10 cellular contexts compared by ENCODE assay signal in genomic region chr7:43669286-43670081, GRCh38. TPM values are rescaled to one million over a fixed set of nuclear protein-coding genes. Genes with fewer than 3 reads are reported as not detected.
DNase-seq lines count a peak whose midpoint lies in the region; ATAC-seq and TF ChIP-seq lines count a peak whose summit lies in the region.
"Had no signal": no experiment of that assay in that cellular context is flagged by ENCODE, and none has a peak within 500 bp of the region (broad histone marks: within the 10 kb centered on the region; RNA-seq: fewer than 3 reads in every experiment).

No MANE protein-coding gene starts in this region.

- H3K14ac ChIP-seq in trophoblast cell (ENCODE audit: low read length), result no peak overlapping the region

- H2AFZ ChIP-seq in trophoblast cell (ENCODE audit: insufficient read depth, low read length, poor library complexity), result no peak overlapping the region

- H3K9me3 Mint-ChIP-seq in Calu3 (ENCODE audit: low read depth, unreplicated experiment), result peaks cover 14% of the 10 kb centered on the region
- peaks cover 45% of the 10 kb centered on the region for H3K9me3 Mint-ChIP-seq in T-helper 1 cell treated with Interleukin-12 subunit alpha and Interleukin-12 subunit beta and Interleukin-4 antibody, amounts not matched to agents 30 μg/mL and 1 μg/mL, for 36 hours

- H3K9ac ChIP-seq in trophoblast cell (ENCODE audit: low read length), result no peak overlapping the region

- no peak overlapping the region for H3K18ac ChIP-seq in trophoblast cell (ENCODE audit: low read length)

- H3K4me3 ChIP-seq in trophoblast cell (ENCODE audit: low read depth, low read length), result no peak overlapping the region
- H3K4me3 ChIP-seq: tibial artery had no signal

- no peaks in the 10 kb centered on the region for H3K79me1 ChIP-seq in trophoblast cell (ENCODE audit: low read length)

- no peak overlapping the region for H2BK120ac ChIP-seq in trophoblast cell (ENCODE audit: insufficient read depth, low read length, poor library complexity)

- H3K36me3 Mint-ChIP-seq in Calu3 (ENCODE audit: insufficient read depth, unreplicated experiment), result peaks cover 28% of the 10 kb centered on the region
- H3K36me3 Mint-ChIP-seq in T-helper 1 cell treated with Interleukin-12 subunit alpha and Interleukin-12 subunit beta and Interleukin-4 antibody, amounts not matched to agents 30 μg/mL and 1 μg/mL, for 36 hours (ENCODE audit: low read depth), result peaks cover 55% of the 10 kb centered on the region

- DNase-seq in Calu3, result peak; percentile 24
- DNase-seq in activated naive CD4-positive, alpha-beta T cell treated with anti-CD3 and anti-CD28 coated beads, Interleukin-2, amount 50 U/mL, for 16 hours, result peak; percentile 69
- DNase-seq in trophoblast cell, result no peak
- DNase-seq in RPMI8226, result no peak
- no peak for DNase-seq in HuH-7 (ENCODE audit: low spot score)
- DNase-seq: midbrain, tibial artery had no signal

- no TSS peak for BruUV-seq in Calu3 (replicated peaks; lab: Mats Ljungman, UMichigan)

- no peak for TF ChIP-seq CTCF in Calu3 (IDR thresholded peaks at IDR 0.05; ENCODE audit: unreplicated experiment)

- H3K4ac ChIP-seq in trophoblast cell (ENCODE audit: low read depth, low read length), result peak overlapping the region; percentile 69

- H3K4me1 Mint-ChIP-seq in Calu3 (ENCODE audit: low read depth, unreplicated experiment), result peaks cover 68% of the 10 kb centered on the region
- peaks cover 48% of the 10 kb centered on the region for H3K4me1 Mint-ChIP-seq in T-helper 1 cell treated with Interleukin-12 subunit alpha and Interleukin-12 subunit beta and Interleukin-4 antibody, amounts not matched to agents 30 μg/mL and 1 μg/mL, for 36 hours (ENCODE audit: low read depth)

- no peaks in the 10 kb centered on the region for H3K27me3 Mint-ChIP-seq in Calu3 (ENCODE audit: unreplicated experiment)
- no peaks in the 10 kb centered on the region for H3K27me3 Mint-ChIP-seq in T-helper 1 cell treated with Interleukin-12 subunit alpha and Interleukin-12 subunit beta and Interleukin-4 antibody, amounts not matched to agents 30 μg/mL and 1 μg/mL, for 36 hours (ENCODE audit: low read depth)

- no peak overlapping the region for H3K27ac ChIP-seq in trophoblast cell (ENCODE audit: low read depth, low read length)
- H3K27ac ChIP-seq: tibial artery had no signal

- intact Hi-C loops in Calu3 (cut with micrococcal nuclease; ENCODE audit: unreplicated experiment), result no loop called here

- no peaks in the 10 kb centered on the region for H3K36me3 ChIP-seq in trophoblast cell (ENCODE audit: control insufficient read depth in 1 of 2, insufficient read depth in 2 of 2, low read length in 2 of 2)
- H3K36me3 ChIP-seq: tibial artery had no signal

- no peak overlapping the region for H4K12ac ChIP-seq in trophoblast cell (ENCODE audit: low read depth, low read length)

- no peaks in the 10 kb centered on the region for H3K79me2 ChIP-seq in trophoblast cell (ENCODE audit: control insufficient read depth, insufficient read depth, low read length, poor library complexity)

- H4K91ac ChIP-seq in trophoblast cell (ENCODE audit: low read depth, low read length), result no peak overlapping the region

- no peaks in the 10 kb centered on the region for H3K9me3 ChIP-seq in trophoblast cell (ENCODE audit: insufficient read depth, low read depth, low read length)
- H3K9me3 ChIP-seq: tibial artery had no signal

- CTCF ChIA-PET in Calu3 (lab: Charles Lee), result interaction anchor here (0.8 to 1.6 kb wide), 3 partner anchors 21 to 87 kb away, joined by 4 to 5 read pairs (median 5); partner anchors contain the start of gene STK17A

- H3K27me3 ChIP-seq in trophoblast cell (ENCODE audit: insufficient read depth, low read length), result no peaks in the 10 kb centered on the region
- H3K27me3 ChIP-seq: tibial artery had no signal

- H3K4me3 Mint-ChIP-seq in Calu3 (ENCODE audit: low read depth, unreplicated experiment), result peak overlapping the region; percentile 6
- peak overlapping the region; percentile 73 for H3K4me3 Mint-ChIP-seq in T-helper 1 cell treated with Interleukin-12 subunit alpha and Interleukin-12 subunit beta and Interleukin-4 antibody, amounts not matched to agents 30 μg/mL and 1 μg/mL, for 36 hours

- no peak for ATAC-seq in GM19023 (IDR thresholded peaks at IDR 0.05; ENCODE audit: unreplicated experiment)
- ATAC-seq in GM18861 (IDR thresholded peaks at IDR 0.05; ENCODE audit: unreplicated experiment), result no peak

- H4K8ac ChIP-seq in trophoblast cell (ENCODE audit: low read depth, low read length), result no peak overlapping the region

- H2AK5ac ChIP-seq in trophoblast cell (ENCODE audit: low read length), result no peak overlapping the region

- peak overlapping the region; percentile 58 for H3K27ac Mint-ChIP-seq in Calu3 (ENCODE audit: unreplicated experiment)
- H3K27ac Mint-ChIP-seq in T-helper 1 cell treated with Interleukin-12 subunit alpha and Interleukin-12 subunit beta and Interleukin-4 antibody, amounts not matched to agents 30 μg/mL and 1 μg/mL, for 36 hours, result peak overlapping the region; percentile 93

- no peak overlapping the region for H3K23ac ChIP-seq in trophoblast cell (ENCODE audit: low read length)

- H3K4me2 ChIP-seq in trophoblast cell (ENCODE audit: low read length), result no peak overlapping the region

- H2BK5ac ChIP-seq in trophoblast cell (ENCODE audit: low read depth, low read length, poor library complexity), result no peak overlapping the region

- no CpG with 5 or more reads among the region's 15 CpGs for WGBS in trophoblast cell (ENCODE audit: extremely low coverage, insufficient coverage, insufficient read length)

- no peak overlapping the region for H2BK12ac ChIP-seq in trophoblast cell (ENCODE audit: low read length)

- no peaks in the 10 kb centered on the region for H3K4me1 ChIP-seq in trophoblast cell (ENCODE audit: control insufficient read depth in 1 of 2, insufficient read depth in 2 of 2, low read length in 2 of 2)

RNA-seq across cellular contexts. Expression of gene COA1, which starts 59.8 kb away (rescaled TPM):
- total RNA-seq in Calu3 (2022), result 101 and 109 TPM in 2 replicates
- 53.7 and 54.7 TPM in 2 replicates for polyA plus RNA-seq in trophoblast cell (2013)

Comparison
In these comparisons a context has a peak if more than half of its experiments do, and no peak if none do; other contexts are left out.
1. DNase-seq: peak in Calu3 (single experiment) and activated naive CD4-positive, alpha-beta T cell treated with anti-CD3 and anti-CD28 coated beads, Interleukin-2, amount 50 U/mL, for 16 hours (single experiment); none in trophoblast cell (0 of 2), RPMI8226 (single experiment) and HuH-7 (single experiment).